Comparison of ENCODE assay signal across 18 cellular contexts in genomic region chr10:17693009-17693408, GRCh38. TPM values are rescaled to one million over a fixed set of nuclear protein-coding genes. Genes with fewer than 3 reads are reported as not detected.
"Had no signal": no experiment of that assay in that cellular context is flagged by ENCODE, and none has a peak within 500 bp of the region (broad histone marks: within the 10 kb centered on the region; RNA-seq: fewer than 3 reads in every experiment).

No MANE protein-coding gene starts in this region.

- FAIRE-seq: endometrium had no signal

- DNase-seq: activated CD4-positive, alpha-beta T cell treated with anti-CD3 and anti-CD28 coated beads, Interleukin-2, amount 50 U/mL, for 1 hour; activated CD4-positive, CD25-positive, alpha-beta regulatory T cell; activated gamma-delta T cell; activated T-cell treated with anti-CD3 and anti-CD28 coated beads, Interleukin-2, amount 50 U/mL, for 4 hours; hypothalamus; left ventricle myocardium superior; naive thymus-derived CD8-positive, alpha-beta T cell; stimulated activated CD4-positive, alpha-beta T cell treated with anti-CD3 and anti-CD28 coated beads, Interleukin-4, amount 100 ng/mL, for 24 hours; stimulated activated naive CD4-positive, alpha-beta T cell; T-helper 17 cell; tibial artery; uterus had no signal

- ATAC-seq: activated naive CD4-positive, alpha-beta T cell treated with anti-CD3 and anti-CD28 coated beads, Interleukin-2, amount 50 U/mL, for 72 hours; activated T-cell treated with anti-CD3 and anti-CD28 coated beads, Interleukin-2, amount 50 U/mL, for 4 hours; esophagus mucosa; left ventricle myocardium superior; naive thymus-derived CD8-positive, alpha-beta T cell; T-helper 17 cell had no signal

- H3K36me3 Mint-ChIP-seq: activated naive CD4-positive, alpha-beta T cell treated with anti-CD3 and anti-CD28 coated beads, Interleukin-2, amount 50 U/mL, for 72 hours had no signal

- H3K27ac Mint-ChIP-seq: activated naive CD4-positive, alpha-beta T cell treated with anti-CD3 and anti-CD28 coated beads, Interleukin-2, amount 50 U/mL, for 72 hours; memory B cell had no signal

- H3K9me3 Mint-ChIP-seq: activated naive CD4-positive, alpha-beta T cell treated with anti-CD3 and anti-CD28 coated beads, Interleukin-2, amount 50 U/mL, for 72 hours; activated T-cell treated with anti-CD3 and anti-CD28 coated beads, Interleukin-2, amount 50 U/mL, for 4 hours; memory B cell; naive thymus-derived CD8-positive, alpha-beta T cell had no signal

- H3K4me3 Mint-ChIP-seq: activated T-cell treated with anti-CD3 and anti-CD28 coated beads, Interleukin-2, amount 50 U/mL, for 4 hours; memory B cell; naive thymus-derived CD8-positive, alpha-beta T cell; T-helper 17 cell had no signal

- H3K36me3 ChIP-seq: uterus had no signal

- H3K4me3 ChIP-seq: cardiac muscle cell, skin epidermis, tibial artery, uterus had no signal

- H3K9me3 ChIP-seq: tibial artery, uterus had no signal

- H3K27ac ChIP-seq: cardiac muscle cell, skin epidermis, tibial artery, uterus had no signal

- H3K27me3 ChIP-seq: cardiac muscle cell, tibial artery, uterus had no signal

- H3K4me1 ChIP-seq: tibial artery, uterus had no signal

- H3K27me3 Mint-ChIP-seq: memory B cell; naive thymus-derived CD8-positive, alpha-beta T cell; T-helper 17 cell had no signal

RNA-seq across cellular contexts. Expression of gene TMEM236, which starts 59.0 kb away (rescaled TPM):
- total RNA-seq: cardiac muscle cell had no signal
- polyA plus RNA-seq: naive thymus-derived CD8-positive, alpha-beta T cell had no signal
